ENCODE assay signal across 13 cellular contexts in the genomic region with DNA sequence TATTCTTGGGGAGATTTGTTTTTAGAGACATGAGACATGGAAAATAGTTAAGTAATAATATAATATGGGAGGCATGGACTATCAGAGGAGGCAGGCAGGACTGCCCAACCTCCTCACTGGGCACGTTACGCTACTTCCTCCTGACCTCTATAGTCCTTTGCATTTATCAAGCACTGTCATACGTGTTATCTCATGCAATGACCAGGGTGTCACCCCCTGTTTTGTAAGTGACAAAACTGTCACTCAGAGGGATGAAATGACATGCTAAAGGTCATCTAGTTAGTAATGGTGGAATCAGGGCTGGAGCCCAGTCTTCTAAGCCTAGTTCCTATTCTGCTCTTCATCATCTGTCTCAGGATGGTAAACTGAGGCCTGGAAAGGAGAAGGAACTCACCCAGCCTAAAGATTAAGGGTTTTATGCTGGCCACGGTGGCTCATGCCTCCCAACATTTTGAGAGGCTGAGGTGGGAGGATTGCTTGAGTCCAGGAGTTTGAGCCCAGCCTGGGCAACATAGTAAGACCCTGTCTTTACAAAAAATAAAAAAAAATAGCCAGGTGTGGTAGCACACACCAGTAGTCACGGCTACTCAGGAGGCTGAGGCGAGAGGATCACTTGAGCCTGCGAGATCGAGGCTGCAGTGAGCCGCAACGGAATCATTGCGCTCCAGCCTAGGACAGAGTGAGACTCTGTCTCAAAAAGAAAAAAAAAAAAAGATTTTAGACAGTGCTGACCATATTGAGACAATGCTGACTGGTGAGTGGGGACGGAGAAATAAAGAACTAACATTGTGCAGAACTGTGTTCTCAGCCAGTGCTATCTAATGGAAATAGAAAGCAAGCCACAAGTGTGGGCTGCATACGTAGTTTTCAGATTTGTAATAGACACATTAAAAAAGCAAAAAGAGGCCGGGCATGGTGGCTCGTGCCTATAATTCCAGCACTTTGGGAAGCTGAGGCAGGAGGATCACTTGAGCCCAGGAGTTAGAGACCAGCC.
DNase-seq lines count a peak whose midpoint lies in the region; ATAC-seq, FAIRE-seq and TF ChIP-seq lines count a peak whose summit lies in the region.
"Had no signal": no experiment of that assay in that cellular context is flagged by ENCODE, and none has a peak within 500 bp of the region (broad histone marks: within the 10 kb centered on the region; RNA-seq: fewer than 3 reads in every experiment).

No MANE protein-coding gene starts in this region.

- H3K4me3 Mint-ChIP-seq in stimulated activated effector memory CD8-positive, alpha-beta T cell treated with anti-CD3 and anti-CD28 coated beads, Interleukin-12 subunit alpha, Interleukin-12 subunit beta, amount 100 ng/mL, for 72 hours = peak overlapping the region; percentile 19
- H3K4me3 Mint-ChIP-seq: activated CD4-positive, alpha-beta memory T cell treated with anti-CD3 and anti-CD28 coated beads for 36 hours had no signal

- H3K36me3 ChIP-seq in Karpas-422 (ENCODE audit: insufficient read depth, low read length) (peaks cover 15% of the 10 kb centered on the region), kidney (ENCODE audit: control insufficient read depth in 1 of 2, insufficient read depth in 2 of 2, low read length in 2 of 2) (no peaks in the 10 kb centered on the region)

- H3K9me2 ChIP-seq in Karpas-422 (replicated peaks; ENCODE audit: insufficient read depth, low read length) = no peaks in the 10 kb centered on the region

- no peak for TF ChIP-seq CTCF in choroid plexus epithelial cell (conservative IDR thresholded peaks at IDR 0.05; ENCODE audit: low read depth, low read length)
- no peak for TF ChIP-seq CTCF in kidney (IDR thresholded peaks at IDR 0.05; ENCODE audit: borderline replicate concordance, extremely low read depth, insufficient read depth)

- peaks cover 62% of the 10 kb centered on the region for H3K4me1 Mint-ChIP-seq in stimulated activated effector memory CD8-positive, alpha-beta T cell treated with anti-CD3 and anti-CD28 coated beads, Interleukin-12 subunit alpha, Interleukin-12 subunit beta, amount 100 ng/mL, for 72 hours

- no peaks in the 10 kb centered on the region for H3K9me3 ChIP-seq in Karpas-422 (ENCODE audit: low read length)
- H3K9me3 ChIP-seq in kidney (ENCODE audit: control insufficient read depth in 1 of 2, low read length in 2 of 2) = no peaks in the 10 kb centered on the region

- H4K20me1 ChIP-seq in Karpas-422 (ENCODE audit: insufficient read depth, low read depth, low read length) = no peaks in the 10 kb centered on the region

- H3K27ac Mint-ChIP-seq in stimulated activated effector memory CD8-positive, alpha-beta T cell treated with anti-CD3 and anti-CD28 coated beads, Interleukin-12 subunit alpha, Interleukin-12 subunit beta, amount 100 ng/mL, for 72 hours = peak overlapping the region; percentile 20
- H3K27ac Mint-ChIP-seq: activated CD4-positive, alpha-beta memory T cell treated with anti-CD3 and anti-CD28 coated beads for 36 hours had no signal

- peak overlapping the region; percentile 60 for H3K4me2 ChIP-seq in Karpas-422 (ENCODE audit: low read depth, low read length, poor library complexity, severe bottlenecking)

- H3K36me3 Mint-ChIP-seq in stimulated activated effector memory CD8-positive, alpha-beta T cell treated with anti-CD3 and anti-CD28 coated beads, Interleukin-12 subunit alpha, Interleukin-12 subunit beta, amount 100 ng/mL, for 72 hours = peaks cover 50% of the 10 kb centered on the region

- H2AFZ ChIP-seq in Karpas-422 (ENCODE audit: low read length) = no peak overlapping the region

- peaks cover 83% of the 10 kb centered on the region for H3K79me2 ChIP-seq in Karpas-422 (ENCODE audit: low read length)

- peak; percentile 4 for ATAC-seq in stimulated activated effector memory CD8-positive, alpha-beta T cell treated with anti-CD3 and anti-CD28 coated beads, Interleukin-12 subunit alpha, Interleukin-12 subunit beta, amount 100 ng/mL, for 72 hours
- no peak for ATAC-seq in GM21447 (IDR thresholded peaks at IDR 0.05; ENCODE audit: unreplicated experiment)

- H3K27me3 ChIP-seq in Karpas-422 (ENCODE audit: low read length) = no peaks in the 10 kb centered on the region

- FAIRE-seq in kidney (lab: Jason Lieb, UNC) = no peak
- FAIRE-seq: A204.1 had no signal

- no peaks in the 10 kb centered on the region for H3K9me3 Mint-ChIP-seq in stimulated activated effector memory CD8-positive, alpha-beta T cell treated with anti-CD3 and anti-CD28 coated beads, Interleukin-12 subunit alpha, Interleukin-12 subunit beta, amount 100 ng/mL, for 72 hours
- H3K9me3 Mint-ChIP-seq: activated CD4-positive, alpha-beta memory T cell treated with anti-CD3 and anti-CD28 coated beads for 36 hours had no signal

- H3K9ac ChIP-seq in Karpas-422 (ENCODE audit: low read length) = peak overlapping the region; percentile 65
- no peak overlapping the region for H3K9ac ChIP-seq in kidney (ENCODE audit: low read length in 2 of 2)

- H3K4me1 ChIP-seq in Karpas-422 (ENCODE audit: low read length) (peaks cover 95% of the 10 kb centered on the region), kidney (ENCODE audit: control insufficient read depth in 1 of 2, insufficient read depth in 1 of 2, low read depth in 1 of 2, low read length in 2 of 2) (peaks cover 0 to 6% of the 10 kb centered on the region in 2 donors)

- peak; percentile 41 for DNase-seq in activated CD8-positive, alpha-beta memory T cell treated with anti-CD3 and anti-CD28 coated beads for 24 hours
- DNase-seq in activated CD8-positive, alpha-beta memory T cell treated with anti-CD3 and anti-CD28 coated beads, Interleukin-2, amount 50 U/mL, for 48 hours = no peak
- DNase-seq in Karpas-422 (peak; percentile 70), choroid plexus epithelial cell (ENCODE audit: low read depth) (peak; percentile 36), activated gamma-delta T cell treated with Interleukin-2 at 50 U/mL for 16 hours (no peak), kidney (no peak)
- no peak for DNase-seq in stimulated activated effector memory CD8-positive, alpha-beta T cell treated with anti-CD3 and anti-CD28 coated beads, Interleukin-12 subunit alpha, Interleukin-12 subunit beta, amount 100 ng/mL, for 72 hours (ENCODE audit: low spot score in 2 of 2)
- DNase-seq: activated CD4-positive, alpha-beta memory T cell treated with anti-CD3 and anti-CD28 coated beads for 36 hours; DND-41; NCI-H1048; NCI-H774 had no signal

- H3K27ac ChIP-seq in Karpas-422 (ENCODE audit: low read length) = peak overlapping the region; percentile 94
- no peak overlapping the region for H3K27ac ChIP-seq in kidney (ENCODE audit: low read depth in 2 of 2, low read length in 2 of 2)

- peak overlapping the region; percentile 43 for H3K4me3 ChIP-seq in Karpas-422 (ENCODE audit: low read length)
- no peak overlapping the region for H3K4me3 ChIP-seq in choroid plexus epithelial cell (ENCODE audit: low read depth, low read length)
- H3K4me3 ChIP-seq in kidney (ENCODE audit: low read length in 2 of 2) = no peak overlapping the region

- intact Hi-C loops in kidney (cut with DNase I) = no loop called here

Comparison
In these comparisons a context has a peak if more than half of its experiments do, and no peak if none do; other contexts are left out.
1. DNase-seq: peak in activated CD8-positive, alpha-beta memory T cell treated with anti-CD3 and anti-CD28 coated beads for 24 hours (single experiment), Karpas-422 (single experiment) and choroid plexus epithelial cell (single experiment); none in activated CD8-positive, alpha-beta memory T cell treated with anti-CD3 and anti-CD28 coated beads, Interleukin-2, amount 50 U/mL, for 48 hours (single experiment), stimulated activated effector memory CD8-positive, alpha-beta T cell treated with anti-CD3 and anti-CD28 coated beads, Interleukin-12 subunit alpha, Interleukin-12 subunit beta, amount 100 ng/mL, for 72 hours (0 of 2), activated gamma-delta T cell treated with Interleukin-2 at 50 U/mL for 16 hours (single experiment) and kidney (single experiment).